8 cellular contexts compared by ENCODE assay signal in genomic region chr13:28819046-28819747, GRCh38. TPM values are rescaled to one million over a fixed set of nuclear protein-coding genes. Genes with fewer than 3 reads are reported as not detected.
DNase-seq lines count a peak whose midpoint lies in the region; ATAC-seq and TF ChIP-seq lines count a peak whose summit lies in the region.

No MANE protein-coding gene starts in this region.

- no peak overlapping the region for H3K4ac ChIP-seq in mesendoderm (ENCODE audit: low read depth, low read length)

- WGBS in mesendoderm (ENCODE audit: extremely low coverage, insufficient coverage, low lambda C conversion rate): no CpG with 5 or more reads among the region's 29 CpGs

- intact Hi-C loops in breast epithelium (cut with DNase I; ENCODE audit: low total_unique reads): no loop called here

- H3K79me1 ChIP-seq in mesendoderm (ENCODE audit: low read length): no peaks in the 10 kb centered on the region

- peak overlapping the region; percentile 71 for H3K56ac ChIP-seq in mesendoderm (ENCODE audit: low read length)

- H3K4me3 ChIP-seq in BJ (ENCODE audit: low read depth, low read length): peak overlapping the region; percentile 20
- peak overlapping the region in 2 of 3 donors; percentile 48 to 69 for H3K4me3 ChIP-seq in breast epithelium
- H3K4me3 ChIP-seq in mesendoderm (ENCODE audit: low read length): peak overlapping the region; percentile 27
- H3K4me3 ChIP-seq in WERI-Rb-1 (ENCODE audit: low read depth, low read length): no peak overlapping the region

- H3K4me1 ChIP-seq in breast epithelium: peaks cover 3 to 4% of the 10 kb centered on the region in 2 donors
- H3K4me1 ChIP-seq in mesendoderm (ENCODE audit: control insufficient read depth, low read depth, low read length): no peaks in the 10 kb centered on the region

- H4K8ac ChIP-seq in mesendoderm (ENCODE audit: low read depth, low read length): no peak overlapping the region

- no peak overlapping the region for H3K27ac ChIP-seq in breast epithelium
- no peak overlapping the region for H3K27ac ChIP-seq in mesendoderm (ENCODE audit: low read depth, low read length)
- H3K27ac ChIP-seq in WERI-Rb-1: no peak overlapping the region

- no peak for TF ChIP-seq POLR2A in breast epithelium (IDR thresholded peaks at IDR 0.05)

- TF ChIP-seq CTCF in BJ (IDR thresholded peaks at IDR 0.05; ENCODE audit: insufficient read depth, low read depth, low read length) (peak; percentile 23; the same call in 1 of the 2 replicates), breast epithelium (IDR thresholded peaks at IDR 0.05) (no peak), WERI-Rb-1 (IDR thresholded peaks at IDR 0.05; ENCODE audit: low read depth, low read length) (no peak)

- DNase-seq in BJ (ENCODE audit: low read depth) (no peak), HCEC 1CT (peak; percentile 27), breast epithelium (ENCODE audit: low spot score in 2 of 2) (no peak), mesendoderm (peak; percentile 52), NK-92 (lab: John Stamatoyannopoulos, UW; ENCODE audit: unreplicated experiment) (no peak), WERI-Rb-1 (no peak)

- H3K18ac ChIP-seq in mesendoderm (ENCODE audit: low read length): peak overlapping the region; percentile 82

- H3K36me3 ChIP-seq in BJ (ENCODE audit: control insufficient read depth, insufficient read depth, low read length): no peaks in the 10 kb centered on the region
- no peaks in the 10 kb centered on the region for H3K36me3 ChIP-seq in breast epithelium
- H3K36me3 ChIP-seq in mesendoderm (ENCODE audit: control insufficient read depth, insufficient read depth, low read length): no peaks in the 10 kb centered on the region
- H3K36me3 ChIP-seq in WERI-Rb-1: no peaks in the 10 kb centered on the region

- no peak overlapping the region for H2BK5ac ChIP-seq in mesendoderm (ENCODE audit: low read length)

- peak overlapping the region; percentile 79 for H3K4me2 ChIP-seq in mesendoderm (ENCODE audit: low read length)

- H2BK15ac ChIP-seq in mesendoderm (replicated peaks; ENCODE audit: low read depth): no peak overlapping the region

- no peak overlapping the region for H4K5ac ChIP-seq in mesendoderm (ENCODE audit: low read length)

- no peak overlapping the region for H2BK120ac ChIP-seq in mesendoderm (ENCODE audit: low read depth, low read length)

- POLR2A ChIA-PET in BJ (lab: Charles Lee): interaction anchor here (0.5 kb wide), 1 partner anchor 430 kb away, joined by 8 read pairs; no protein-coding TSS in a partner anchor

- no peak overlapping the region for H2AK5ac ChIP-seq in mesendoderm (ENCODE audit: low read length)

- CTCF ChIA-PET in BJ (lab: Yijun Ruan, JAX): interaction anchor here (0.7 to 2.3 kb wide), 6 partner anchors 11 to 543 kb away, joined by 3 to 11 read pairs (median 4); no protein-coding TSS in a partner anchor

- H3K9ac ChIP-seq in mesendoderm (ENCODE audit: low read length): peak overlapping the region; percentile 58

- ATAC-seq in HG03571 (IDR thresholded peaks at IDR 0.05; ENCODE audit: unreplicated experiment) (no peak), GM21737 (IDR thresholded peaks at IDR 0.05; ENCODE audit: unreplicated experiment) (no peak)

- H3K9me3 ChIP-seq in breast epithelium: no peaks in the 10 kb centered on the region
- H3K9me3 ChIP-seq in WERI-Rb-1 (ENCODE audit: severe bottlenecking): no peaks in the 10 kb centered on the region

- H3K27me3 ChIP-seq in BJ (ENCODE audit: control insufficient read depth, insufficient read depth, low read length) (peaks cover 14% of the 10 kb centered on the region), breast epithelium (peaks cover 0 to 33% of the 10 kb centered on the region in 2 donors), mesendoderm (ENCODE audit: insufficient read depth, low read length, poor library complexity) (peaks cover 12% of the 10 kb centered on the region), WERI-Rb-1 (ENCODE audit: insufficient read depth, low read depth, severe bottlenecking) (peaks cover 21% of the 10 kb centered on the region)

- H3K79me2 ChIP-seq in mesendoderm (ENCODE audit: control insufficient read depth, insufficient read depth, low read length): no peaks in the 10 kb centered on the region

- no peak overlapping the region for H3K23ac ChIP-seq in mesendoderm (ENCODE audit: low read length)

RNA-seq across cellular contexts. Expression of gene MTUS2, which starts 0.9 kb away (rescaled TPM):
- 0.05 and 0.07 TPM in 2 replicates for polyA plus RNA-seq in BJ (2011; rRNA removed)
- 0.05 TPM in 1 of 2 replicates, not detected in the other for polyA minus RNA-seq in BJ (2011; rRNA and poly(A)+ RNA removed)
- 1 to 10 TPM in 1 of 3 donors, under 1 TPM in 1, not detected in 1; under 0.01 to 1.0 TPM for total RNA-seq in breast epithelium
- polyA plus RNA-seq in mesendoderm (2013, experiment 1 of 2): 0.14 TPM
- 0.17 TPM for polyA plus RNA-seq in mesendoderm (2013, experiment 2 of 2)

Comparison
In these comparisons a context has a peak if more than half of its experiments do, and no peak if none do; other contexts are left out.
1. DNase-seq: peak in HCEC 1CT (single experiment) and mesendoderm (single experiment); none in BJ (single experiment), breast epithelium (0 of 2), NK-92 (single experiment) and WERI-Rb-1 (single experiment).